17 cellular contexts compared by ENCODE assay signal in genomic region chr22:44743804-44744211, GRCh38. TPM values are rescaled to one million over a fixed set of nuclear protein-coding genes. Genes with fewer than 3 reads are reported as not detected.
DNase-seq lines count a peak whose midpoint lies in the region; TF ChIP-seq lines count a peak whose summit lies in the region.
"Had no signal": no experiment of that assay in that cellular context is flagged by ENCODE, and none has a peak within 500 bp of the region (broad histone marks: within the 10 kb centered on the region; RNA-seq: fewer than 3 reads in every experiment).

No MANE protein-coding gene starts in this region.

- H3K4me1 ChIP-seq in stomach: peaks cover 5 to 40% (median 12%) of the 10 kb centered on the region in 4 donors

- H3K36me3 ChIP-seq in stomach (no peaks in the 10 kb centered on the region), MG63 (no peaks in the 10 kb centered on the region)

- POLR2A ChIA-PET in AG04449 (lab: Yijun Ruan, JAX): no interaction called here

- H3K4me3 Mint-ChIP-seq in mesothelial cell of epicardium: no peak overlapping the region
- H3K4me3 Mint-ChIP-seq: CD8-positive, alpha-beta memory T cell; H9 had no signal

- TF ChIP-seq CTCF in AG04449 (IDR thresholded peaks at IDR 0.05; ENCODE audit: insufficient read depth, low read length, missing control alignments) (no peak), choroid plexus epithelial cell (conservative IDR thresholded peaks at IDR 0.05; ENCODE audit: low read depth, low read length) (no peak), mesothelial cell of epicardium (IDR thresholded peaks at IDR 0.05; ENCODE audit: unreplicated experiment) (no peak), stomach (IDR thresholded peaks at IDR 0.05) (no peak)

- peak overlapping the region; percentile 4 for H3K27ac Mint-ChIP-seq in mesothelial cell of epicardium
- H3K27ac Mint-ChIP-seq: H9 had no signal

- no peak overlapping the region for H3K27ac ChIP-seq in stomach

- no peaks in the 10 kb centered on the region for H3K27me3 Mint-ChIP-seq in mesothelial cell of epicardium (ENCODE audit: low read depth)

- H3K9me3 ChIP-seq in stomach (no peaks in the 10 kb centered on the region), MG63 (no peaks in the 10 kb centered on the region)

- H3K27me3 ChIP-seq in stomach: peaks cover 0 to 31% (median 0%) of the 10 kb centered on the region in 3 donors
- no peaks in the 10 kb centered on the region for H3K27me3 ChIP-seq in MG63

- H3K36me3 Mint-ChIP-seq in mesothelial cell of epicardium: no peaks in the 10 kb centered on the region
- H3K36me3 Mint-ChIP-seq: CD8-positive, alpha-beta memory T cell had no signal

- 55 to 67% (median 63%) methylated on average over 7 of the region's 7 CpGs for WGBS in stomach, 5 donors

- DNase-seq in AG04449 (ENCODE audit: low read depth, low spot score) (peak; percentile 49), EH (ENCODE audit: low read depth) (peak; percentile 71), choroid plexus epithelial cell (ENCODE audit: low read depth) (peak; percentile 41), mesothelial cell of epicardium (ENCODE audit: low spot score in 2 of 2, unreplicated experiment in 2 of 2) (no peak), stomach (no peak), MG63 (no peak), head of caudate nucleus (no peak)
- DNase-seq: C1 segment of cervical spinal cord; CD8-positive, alpha-beta memory T cell; DMS79 treated with DMSO at 0.1 percent for 48 hours; H9; NCI-H1048; NCI-H1436; NCI-H2029; NCI-H510A treated with DMSO at 0.1 percent for 48 hours had no signal

- no peak for TF ChIP-seq EP300 in stomach (IDR thresholded peaks at IDR 0.05)

- no peaks in the 10 kb centered on the region for H3K9me3 Mint-ChIP-seq in mesothelial cell of epicardium
- H3K9me3 Mint-ChIP-seq: CD8-positive, alpha-beta memory T cell had no signal

- H3K4me3 ChIP-seq in AG04449 (ENCODE audit: low read depth, low read length) (no peak overlapping the region), choroid plexus epithelial cell (ENCODE audit: low read depth, low read length) (no peak overlapping the region), stomach (no peak overlapping the region), MG63 (no peak overlapping the region)

- intact Hi-C loops in stomach (cut with DNase I; ENCODE audit: low total_unique reads): no loop called here
- intact Hi-C loops in head of caudate nucleus (cut with DNase I): no loop called here

- TF ChIP-seq POLR2A in stomach (IDR thresholded peaks at IDR 0.05): no peak

- CTCF ChIA-PET in AG04449 (lab: Yijun Ruan, JAX): interaction anchor here (1.0 to 2.0 kb wide), 3 partner anchors 8 to 59 kb away, joined by 4 to 9 read pairs (median 6); no protein-coding TSS in a partner anchor

- peaks cover 44% of the 10 kb centered on the region for H3K4me1 Mint-ChIP-seq in mesothelial cell of epicardium
- H3K4me1 Mint-ChIP-seq: CD8-positive, alpha-beta memory T cell had no signal

RNA-seq across cellular contexts. Expression of gene ARHGAP8, which starts 8.6 kb away (rescaled TPM):
- total RNA-seq in mesothelial cell of epicardium: 161 to 172 TPM (median 166 TPM) in 3 replicates
- 10 to 100 TPM in 3 of 5 donors, 1 to 10 TPM in 2; 7.8 to 63.6 (median 10.3) TPM for total RNA-seq in stomach
- 10 to 100 TPM; 10.2 to 18.7 (median 12.3) TPM for polyA plus RNA-seq in stomach
- total RNA-seq in MG63 (2014; rRNA removed; shearing (Covaris generic); ENCODE audit: low replicate concordance): not detected in 2 replicates
- total RNA-seq: M059J, RPMI7951 had no signal
- polyA plus RNA-seq: CD8-positive, alpha-beta memory T cell had no signal

RNA-seq across cellular contexts. Expression of gene PRR5, which starts 41.8 kb away (rescaled TPM):
- total RNA-seq in mesothelial cell of epicardium (59.7 to 65.3 TPM (median 63.6 TPM) in 3 replicates), stomach (10 to 100 TPM in 3 of 5 donors, 1 to 10 TPM in 1, not detected in 1; 8.3 to 36.5 (median 26.9) TPM)
- 10 to 100 TPM; 13.3 to 17.9 (median 16.1) TPM for polyA plus RNA-seq in stomach
- 24.0 and 45.5 TPM in 2 replicates for total RNA-seq in MG63 (2014; rRNA removed; shearing (Covaris generic); ENCODE audit: low replicate concordance)
- total RNA-seq: M059J had no signal

Comparison
In these comparisons a context has a peak if more than half of its experiments do, and no peak if none do; other contexts are left out.
1. DNase-seq: peak in AG04449 (single experiment), EH (single experiment) and choroid plexus epithelial cell (single experiment); none in mesothelial cell of epicardium (0 of 2), stomach (single experiment), MG63 (single experiment) and head of caudate nucleus (0 of 42).